ENCODE assay signal across 24 cellular contexts in the genomic region with DNA sequence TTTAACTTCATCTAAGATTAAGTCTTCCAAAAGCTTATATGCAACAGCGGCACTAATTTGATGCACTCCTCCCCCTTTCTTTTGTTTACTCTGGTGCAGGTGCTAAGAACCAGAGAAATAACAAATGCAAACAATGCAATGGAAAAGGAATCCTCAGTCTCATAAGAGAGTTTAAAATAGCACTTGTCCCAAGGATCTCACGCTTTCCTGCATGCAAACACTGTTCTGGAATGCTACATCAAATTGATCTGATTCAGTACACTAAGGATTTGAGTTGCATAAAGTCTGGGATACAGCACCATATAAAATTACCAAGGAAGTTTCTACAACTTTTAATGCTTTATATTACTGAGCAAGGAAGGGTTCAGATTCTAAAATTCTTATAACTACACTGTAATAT. TPM values are rescaled to one million over a fixed set of nuclear protein-coding genes. Genes with fewer than 3 reads are reported as not detected.
DNase-seq lines count a peak whose midpoint lies in the region; ATAC-seq, FAIRE-seq and TF ChIP-seq lines count a peak whose summit lies in the region.
"Had no signal": no experiment of that assay in that cellular context is flagged by ENCODE, and none has a peak within 500 bp of the region (broad histone marks: within the 10 kb centered on the region; RNA-seq: fewer than 3 reads in every experiment).

No MANE protein-coding gene starts in this region.

- RAD21 ChIA-PET in HCT116 (lab: Charles Lee; ENCODE audit: low non-redundant PET in 1 of 2, low total read pairs in 2 of 2, uncharacterized antibody in 2 of 2, unreplicated experiment in 2 of 2), result no interaction called here
- RAD21 ChIA-PET in GM12878 (lab: Charles Lee; ENCODE audit: unreplicated experiment), result interaction anchor here (0.7 kb wide), 1 partner anchor 17 kb away, joined by 3 read pairs; no protein-coding TSS in a partner anchor

- H4K20me1 ChIP-seq in HCT116 (ENCODE audit: insufficient read depth), result no peaks in the 10 kb centered on the region
- H4K20me1 ChIP-seq in GM12878 (ENCODE audit: control insufficient read depth, insufficient read depth), result no peaks in the 10 kb centered on the region

- H3K9me3 ChIP-seq in HCT116 (ENCODE audit: control insufficient read depth in 1 of 2, insufficient read depth in 1 of 2, low read depth in 1 of 2, low read length in 2 of 2) (no peaks in the 10 kb centered on the region), GM12878 (replicated peaks; ENCODE audit: control insufficient read depth, insufficient read depth, low read length) (no peaks in the 10 kb centered on the region), left lung (no peaks in the 10 kb centered on the region)
- H3K9me3 ChIP-seq: BE2C, MG63 had no signal

- no peak for ATAC-seq in HCT116
- ATAC-seq in GM12878, result no peak
- ATAC-seq in left lung, result peak; percentile 66

- TF ChIP-seq CTCF in HCT116 (IDR thresholded peaks at IDR 0.05 in 2 of 3, conservative IDR thresholded peaks at IDR 0.05 in 1 of 3; ENCODE audit: borderline replicate concordance in 1 of 3, insufficient read depth in 1 of 3, low read depth in 2 of 3, low read length in 2 of 3) (no peak), GM12878 (IDR thresholded peaks at IDR 0.05 in 2 of 3, conservative IDR thresholded peaks at IDR 0.05 in 1 of 3; ENCODE audit: control insufficient read depth in 2 of 3, extremely low read depth in 1 of 3, insufficient read depth in 1 of 3, low read depth in 3 of 3, low read length in 3 of 3) (no peak), left lung (IDR thresholded peaks at IDR 0.05) (no peak)

- H3K36me3 ChIP-seq in HCT116 (ENCODE audit: control insufficient read depth in 1 of 2, insufficient read depth in 2 of 2, low read length in 2 of 2) (peaks cover 4 to 5% of the 10 kb centered on the region in 2 experiments; a peak in 1 of 4 replicates), GM12878 (ENCODE audit: control insufficient read depth in 2 of 2, insufficient read depth in 2 of 2, low read length in 1 of 2) (peaks cover 0 to 4% of the 10 kb centered on the region in 2 experiments; a peak in 1 of 4 replicates), left lung (peaks cover 0 to 14% of the 10 kb centered on the region in 2 donors)
- H3K36me3 ChIP-seq: BE2C had no signal

- intact Hi-C loops in HCT116 (cut with micrococcal nuclease) (loop anchor here (5.0 kb wide), 1 partner anchor 34 kb away; no protein-coding TSS in a partner anchor), GM12878 (cut with micrococcal nuclease; ENCODE audit: unreplicated experiment) (no loop called here), left lung (cut with DNase I) (no loop called here)

- CTCF ChIA-PET in HCT116 (lab: Charles Lee) (no interaction called here), GM12878 (lab: Yijun Ruan, JAX) (no interaction called here)

- no peak overlapping the region for H2AFZ ChIP-seq in HCT116 (ENCODE audit: low read depth, low read length, poor library complexity, severe bottlenecking)
- no peak overlapping the region for H2AFZ ChIP-seq in GM12878 (ENCODE audit: control insufficient read depth, low read depth, low read length)

- no peak overlapping the region for H3K9ac ChIP-seq in HCT116 (ENCODE audit: low read length)
- no peak overlapping the region for H3K9ac ChIP-seq in GM12878 (ENCODE audit: control insufficient read depth, insufficient read depth, low read length)

- TF ChIP-seq EP300 in GM12878 (IDR thresholded peaks at IDR 0.05; ENCODE audit: borderline replicate concordance in 1 of 2, control insufficient read depth in 1 of 2, low read depth in 2 of 2, low read length in 2 of 2), result no peak

- no peak for FAIRE-seq in GM12878 (lab: Jason Lieb, UNC)
- FAIRE-seq: G401.6, GM12891, H54, HTR-8/SVneo had no signal

- BruUV-seq in HCT116 (replicated peaks; lab: Mats Ljungman, UMichigan) (no TSS peak), GM12878 (replicated peaks; lab: Mats Ljungman, UMichigan) (TSS peak; percentile 33)

- H3K4me2 ChIP-seq in HCT116 (ENCODE audit: low read length) (0 out of 2 replicates have a peak overlapping the region, but pooled peaks have one; percentile 15), GM12878 (ENCODE audit: control insufficient read depth, insufficient read depth) (no peak overlapping the region)

- H3K27me3 ChIP-seq in HCT116 (ENCODE audit: insufficient read depth, low read length) (no peaks in the 10 kb centered on the region), GM12878 (replicated peaks in 1 of 2; ENCODE audit: control insufficient read depth in 2 of 2, insufficient read depth in 2 of 2, low read length in 1 of 2) (no peaks in the 10 kb centered on the region), left lung (no peaks in the 10 kb centered on the region)
- H3K27me3 ChIP-seq: BE2C, MG63 had no signal

- in situ Hi-C loops in GM12878 (cut with MboI), result no loop called here
- in situ Hi-C loops in G401 (cut with HindIII; ENCODE audit: low sequenced_read_pairs), result no loop called here

- peak; percentile 69 for DNase-seq in EH (ENCODE audit: low read depth)
- DNase-seq in HCT116 (ENCODE audit: low read depth, low spot score), result no peak
- DNase-seq in GM12878 (ENCODE audit: low read depth, low spot score), result no peak
- DNase-seq in left lung, result no peak
- DNase-seq in NCI-H2029 treated with DMSO at 0.1 percent for 48 hours (lab: John Stamatoyannopoulos, UW), result no peak
- no peak for DNase-seq in COR-L47 (lab: John Stamatoyannopoulos, UW)
- DNase-seq in G401 (ENCODE audit: low spot score), result no peak
- no peak for DNase-seq in T-helper 1 cell
- DNase-seq: BE2C; Calu3; CD8-positive, alpha-beta memory T cell; KG1; MG63; NCI-H1105 treated with DMSO at 0.1 percent for 48 hours; NCI-H2029; NCI-H510A; NCI-H69; SIG-M5 had no signal

- H3K27ac ChIP-seq in HCT116 (ENCODE audit: low read depth, low read length) (no peak overlapping the region), GM12878 (ENCODE audit: control insufficient read depth, insufficient read depth) (no peak overlapping the region), left lung (no peak overlapping the region)
- H3K27ac ChIP-seq: SK-N-MC had no signal

- SMC1A ChIA-PET in GM12878 (lab: Charles Lee; ENCODE audit: uncharacterized antibody, unreplicated experiment), result no interaction called here

- POLR2A ChIA-PET in HCT116 (lab: Charles Lee) (no interaction called here), GM12878 (lab: Charles Lee) (no interaction called here)

- TF ChIP-seq POLR2A in HCT116 (IDR thresholded peaks at IDR 0.05; ENCODE audit: borderline replicate concordance, extremely low read depth, insufficient read depth, insufficient read length) (no peak), GM12878 (IDR thresholded peaks at IDR 0.05; ENCODE audit: low read depth, low read length) (no peak)

- H3K4me3 ChIP-seq in HCT116 (replicated peaks in 1 of 2; ENCODE audit: low read depth in 1 of 2, low read length in 2 of 2), result no peak overlapping the region
- no peak overlapping the region for H3K4me3 ChIP-seq in GM12878
- no peak overlapping the region for H3K4me3 ChIP-seq in left lung
- H3K4me3 ChIP-seq: MG63, SK-N-MC had no signal

- H3K79me2 ChIP-seq in HCT116 (ENCODE audit: insufficient read depth, low read length) (no peaks in the 10 kb centered on the region; the same call in 1 of the 2 replicates), GM12878 (ENCODE audit: control insufficient read depth, insufficient read depth, low read length) (no peaks in the 10 kb centered on the region)

- 70% methylated on average over 2 of the region's 2 CpGs for WGBS in GM12878 (ENCODE audit: insufficient coverage, insufficient replicate concordance, low lambda C conversion rate, missing lambda C conversion rate)

- H3K9me2 ChIP-seq in HCT116 (ENCODE audit: insufficient read depth), result no peaks in the 10 kb centered on the region

- peaks cover 10 to 49% of the 10 kb centered on the region in 2 experiments for H3K4me1 ChIP-seq in HCT116 (ENCODE audit: control insufficient read depth in 1 of 2, insufficient read depth in 2 of 2, low read length in 2 of 2)
- H3K4me1 ChIP-seq in GM12878 (ENCODE audit: control insufficient read depth, insufficient read depth, low read length), result no peaks in the 10 kb centered on the region
- no peaks in the 10 kb centered on the region for H3K4me1 ChIP-seq in left lung
- H3K4me1 ChIP-seq: BE2C had no signal

- no peak for TF ChIP-seq RAD21 in HCT116 (IDR thresholded peaks at IDR 0.05; ENCODE audit: low read depth)
- no peak for TF ChIP-seq RAD21 in GM12878 (IDR thresholded peaks at IDR 0.05; ENCODE audit: insufficient read depth, low read depth, low read length)

RNA-seq across cellular contexts. Expression of gene SEPTIN10, which starts 50.5 kb away (rescaled TPM):
- total RNA-seq in HCT116 (2021; ENCODE audit: unreplicated experiment), result 113 TPM
- 76.0 and 78.6 TPM in 2 replicates for polyA plus RNA-seq in HCT116 (2012)
- 75.8 and 85.6 TPM in 2 replicates for total RNA-seq in GM12878 (2013; cell fraction: nucleolus; rRNA removed)
- total RNA-seq in GM12878 (2014; rRNA removed), result 50.0 and 57.9 TPM in 2 replicates
- total RNA-seq in GM12878 (2014; rRNA removed; fragmentation: Illumina TruSeq; extraction: Trizol), result 74.8 and 77.5 TPM in 2 replicates
- 96.2 and 98.5 TPM in 2 replicates for total RNA-seq in GM12878 (2021)
- 9.4 TPM for polyA plus RNA-seq in GM12878 (2011; ENCODE audit: low read depth)
- 20.2 and 28.7 TPM in 2 replicates for polyA plus RNA-seq in GM12878 (2011; rRNA removed)
- polyA plus RNA-seq in GM12878 (2011; cell fraction: cytosol; rRNA removed), result 9.1 and 14.6 TPM in 2 replicates
- polyA plus RNA-seq in GM12878 (2011; cell fraction: nucleus; rRNA removed), result 14.7 and 16.7 TPM in 2 replicates
- 17.2 and 30.7 TPM in 2 replicates for polyA plus RNA-seq in GM12878 (2012)
- polyA plus RNA-seq in GM12878 (2014; fragmentation: Illumina TruSeq; extraction: Trizol), result 112 and 142 TPM in 2 replicates
- 10 to 100 TPM; 32.7 to 38.6 TPM for polyA plus RNA-seq in GM12878 (2014; fragmentation: Nextera tagmentation; extraction: Ambion mirVana)
- polyA plus RNA-seq in GM12878 (2014; rRNA removed), result 47.9 and 50.7 TPM in 2 replicates
- polyA plus RNA-seq in GM12878 (2016; fragmentation: Nextera tagmentation; extraction: Ambion mirVana), result 100 to 1,000 TPM; 132 TPM
- 15.4 and 26.8 TPM in 2 replicates for polyA minus RNA-seq in GM12878 (2011; rRNA and poly(A)+ RNA removed)
- polyA minus RNA-seq in GM12878 (2011; cell fraction: cytosol; rRNA and poly(A)+ RNA removed), result 16.3 and 20.0 TPM in 2 replicates
- 11.0 and 17.6 TPM in 2 replicates for polyA minus RNA-seq in GM12878 (2011; cell fraction: nucleus; rRNA and poly(A)+ RNA removed)
- total RNA-seq in left lung, result 10 to 100 TPM; 66.6 to 73.8 TPM
- total RNA-seq in G401 (2014; rRNA removed; shearing (Covaris generic)), result 6.4 and 12.3 TPM in 2 replicates
- total RNA-seq: OCI-LY7 had no signal

RNA-seq across cellular contexts. Expression of gene SOWAHC, which starts 50.9 kb away (rescaled TPM):
- 16.6 TPM for total RNA-seq in HCT116 (2021; ENCODE audit: unreplicated experiment)
- polyA plus RNA-seq in HCT116 (2012), result 7.8 and 8.3 TPM in 2 replicates
- total RNA-seq in GM12878 (2013; cell fraction: nucleolus; rRNA removed), result 1.9 and 3.1 TPM in 2 replicates
- total RNA-seq in GM12878 (2014; rRNA removed), result 2.2 and 2.6 TPM in 2 replicates
- 2.0 and 2.2 TPM in 2 replicates for total RNA-seq in GM12878 (2014; rRNA removed; fragmentation: Illumina TruSeq; extraction: Trizol)
- total RNA-seq in GM12878 (2021), result 2.0 and 2.6 TPM in 2 replicates
- 0.49 TPM for polyA plus RNA-seq in GM12878 (2011; ENCODE audit: low read depth)
- 0.48 and 0.61 TPM in 2 replicates for polyA plus RNA-seq in GM12878 (2011; rRNA removed)
- 0.18 and 0.23 TPM in 2 replicates for polyA plus RNA-seq in GM12878 (2011; cell fraction: cytosol; rRNA removed)
- polyA plus RNA-seq in GM12878 (2011; cell fraction: nucleus; rRNA removed), result 0.51 and 0.89 TPM in 2 replicates
- polyA plus RNA-seq in GM12878 (2012), result 1.2 and 1.5 TPM in 2 replicates
- 1.9 and 2.1 TPM in 2 replicates for polyA plus RNA-seq in GM12878 (2014; fragmentation: Illumina TruSeq; extraction: Trizol)
- 1 to 10 TPM; 1.0 to 1.1 TPM for polyA plus RNA-seq in GM12878 (2014; fragmentation: Nextera tagmentation; extraction: Ambion mirVana)
- 1.9 and 2.2 TPM in 2 replicates for polyA plus RNA-seq in GM12878 (2014; rRNA removed)
- polyA plus RNA-seq in GM12878 (2016; fragmentation: Nextera tagmentation; extraction: Ambion mirVana), result 1 to 10 TPM; 1.6 TPM
- 0.07 and 0.36 TPM in 2 replicates for polyA minus RNA-seq in GM12878 (2011; rRNA and poly(A)+ RNA removed)
- polyA minus RNA-seq in GM12878 (2011; cell fraction: cytosol; rRNA and poly(A)+ RNA removed), result 0.21 TPM in 1 of 2 replicates, not detected in the other
- polyA minus RNA-seq in GM12878 (2011; cell fraction: nucleus; rRNA and poly(A)+ RNA removed), result 0.24 and 0.57 TPM in 2 replicates
- 10 to 100 TPM; 11.2 to 12.6 TPM for total RNA-seq in left lung
- 0.06 and 0.34 TPM in 2 replicates for total RNA-seq in G401 (2014; rRNA removed; shearing (Covaris generic))
- total RNA-seq: OCI-LY7 had no signal
